In the genomic region with DNA sequence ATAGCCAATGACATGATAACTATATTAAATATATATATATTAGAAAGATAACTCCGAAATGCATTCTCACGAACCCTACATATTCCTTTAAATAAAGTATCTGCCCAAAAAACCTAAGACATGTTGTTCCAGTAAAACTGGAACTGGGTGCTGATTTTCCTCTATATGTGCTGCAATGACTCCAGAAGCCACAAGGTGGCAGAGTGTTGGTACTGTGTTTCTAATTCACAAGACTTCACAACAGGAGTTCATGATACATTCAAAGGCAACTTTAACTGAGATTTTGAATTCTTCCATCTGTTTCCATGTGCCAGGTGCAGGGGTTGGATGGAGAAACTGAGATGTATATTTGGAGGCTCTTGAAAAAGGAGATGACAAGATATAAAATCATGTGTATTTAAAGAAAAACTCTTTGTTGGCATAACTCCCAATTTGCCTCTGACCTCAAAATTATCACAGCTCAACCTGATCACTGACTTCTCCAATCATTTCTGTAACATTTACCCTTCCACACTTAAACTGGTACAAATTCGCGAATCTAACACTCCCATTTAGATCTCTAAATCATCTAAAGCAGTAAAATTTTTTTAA, we compare ENCODE assay signal across 1 cellular context.
TF ChIP-seq lines count a peak whose summit lies in the region.

No MANE protein-coding gene starts in this region.

TF ChIP-seq in WTC11, 78 proteins besides CTCF, POLR2A, EP300 and RAD21 (continued from another document):
- TF ChIP-seq, protein P1, sequence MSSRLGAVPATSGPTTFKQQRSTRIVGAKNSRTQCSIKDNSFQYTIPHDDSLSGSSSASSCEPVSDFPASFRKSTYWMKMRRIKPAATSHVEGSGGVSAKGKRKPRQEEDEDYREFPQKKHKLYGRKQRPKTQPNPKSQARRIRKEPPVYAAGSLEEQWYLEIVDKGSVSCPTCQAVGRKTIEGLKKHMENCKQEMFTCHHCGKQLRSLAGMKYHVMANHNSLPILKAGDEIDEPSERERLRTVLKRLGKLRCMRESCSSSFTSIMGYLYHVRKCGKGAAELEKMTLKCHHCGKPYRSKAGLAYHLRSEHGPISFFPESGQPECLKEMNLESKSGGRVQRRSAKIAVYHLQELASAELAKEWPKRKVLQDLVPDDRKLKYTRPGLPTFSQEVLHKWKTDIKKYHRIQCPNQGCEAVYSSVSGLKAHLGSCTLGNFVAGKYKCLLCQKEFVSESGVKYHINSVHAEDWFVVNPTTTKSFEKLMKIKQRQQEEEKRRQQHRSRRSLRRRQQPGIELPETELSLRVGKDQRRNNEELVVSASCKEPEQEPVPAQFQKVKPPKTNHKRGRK (CRISPR knock-in tag; IDR thresholded peaks at IDR 0.05; ENCODE audit: borderline replicate concordance): no peak
- TF ChIP-seq, protein P2, sequence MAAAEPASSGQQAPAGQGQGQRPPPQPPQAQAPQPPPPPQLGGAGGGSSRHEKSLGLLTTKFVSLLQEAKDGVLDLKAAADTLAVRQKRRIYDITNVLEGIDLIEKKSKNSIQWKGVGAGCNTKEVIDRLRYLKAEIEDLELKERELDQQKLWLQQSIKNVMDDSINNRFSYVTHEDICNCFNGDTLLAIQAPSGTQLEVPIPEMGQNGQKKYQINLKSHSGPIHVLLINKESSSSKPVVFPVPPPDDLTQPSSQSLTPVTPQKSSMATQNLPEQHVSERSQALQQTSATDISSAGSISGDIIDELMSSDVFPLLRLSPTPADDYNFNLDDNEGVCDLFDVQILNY (CRISPR knock-in tag; IDR thresholded peaks at IDR 0.05): no peak
